In genomic region chr17:36132421-36132831, GRCh38 we compare ENCODE assay signal across 1 cellular context.
TF ChIP-seq lines count a peak whose summit lies in the region.

No MANE protein-coding gene starts in this region.

TF ChIP-seq in GM12878, 131 proteins besides CTCF, POLR2A, EP300 and RAD21 (continues in another document):
- TF ChIP-seq GATAD2B (conservative IDR thresholded peaks at IDR 0.05; ENCODE audit: low read depth) (0 out of 2 replicates have a peak, but pooled peaks have one; percentile 63), NR2C2 (IDR thresholded peaks at IDR 0.05; ENCODE audit: borderline replicate concordance, control insufficient read depth, insufficient read length, low read depth) (no peak), MTA2 (IDR thresholded peaks at IDR 0.05; ENCODE audit: low read depth) (no peak; the same call in 1 of the 2 replicates), ZNF384 (IDR thresholded peaks at IDR 0.05; ENCODE audit: borderline replicate concordance, low read depth, low read length) (no peak), ZNF592 (IDR thresholded peaks at IDR 0.05) (no peak), PML (IDR thresholded peaks at IDR 0.05; ENCODE audit: low read length) (no peak), SPI1 (IDR thresholded peaks at IDR 0.05; ENCODE audit: borderline replicate concordance, insufficient read depth, low read depth, low read length) (no peak), WRNIP1 (IDR thresholded peaks at IDR 0.05; ENCODE audit: borderline replicate concordance, low read depth, low read length) (no peak), MEF2A (IDR thresholded peaks at IDR 0.05; ENCODE audit: insufficient read depth, low read depth, low read length) (no peak), EGR1 (IDR thresholded peaks at IDR 0.05; ENCODE audit: borderline replicate concordance in 1 of 2, low read depth in 2 of 2, low read length in 2 of 2) (no peak), KLF5 (IDR thresholded peaks at IDR 0.05; ENCODE audit: partially characterized antibody) (no peak), SREBF2 (IDR thresholded peaks at IDR 0.05; ENCODE audit: low read length) (no peak), KDM1A (IDR thresholded peaks at IDR 0.05; ENCODE audit: borderline replicate concordance) (no peak), MYB (IDR thresholded peaks at IDR 0.05; ENCODE audit: borderline replicate concordance, low read depth, low read length) (no peak), ZSCAN29 (IDR thresholded peaks at IDR 0.05) (no peak), POLR2AphosphoS5 (IDR thresholded peaks at IDR 0.05; ENCODE audit: low read length) (no peak), ZNF622 (IDR thresholded peaks at IDR 0.05) (no peak), STAT1 (conservative IDR thresholded peaks at IDR 0.05) (no peak), FOS (IDR thresholded peaks at IDR 0.05; ENCODE audit: borderline replicate concordance, extremely low read depth, insufficient read length) (no peak), TCF3 (IDR thresholded peaks at IDR 0.05; ENCODE audit: borderline replicate concordance, insufficient read depth, low read depth, low read length) (no peak), BHLHE40 (IDR thresholded peaks at IDR 0.05; ENCODE audit: borderline replicate concordance in 1 of 2, low read depth in 2 of 2, low read length in 1 of 2) (peak in 1 of 2 experiments; percentile 36; a peak in 1 of 4 replicates), ZZZ3 (IDR thresholded peaks at IDR 0.05; ENCODE audit: control insufficient read depth, insufficient read length, low read depth) (no peak), NR2F1 (conservative IDR thresholded peaks at IDR 0.05) (peak; percentile 54; the same call in 1 of the 2 replicates), KAT2A (conservative IDR thresholded peaks at IDR 0.05; ENCODE audit: control insufficient read depth, low read depth, low read length) (no peak), JUND (IDR thresholded peaks at IDR 0.05; ENCODE audit: low read depth, low read length) (no peak), SREBF1 (IDR thresholded peaks at IDR 0.05; ENCODE audit: low read length) (no peak), CBX5 (IDR thresholded peaks at IDR 0.05; ENCODE audit: low read depth) (no peak), TBL1XR1 (IDR thresholded peaks at IDR 0.05; ENCODE audit: low read depth, low read length) (no peak), SKIL (IDR thresholded peaks at IDR 0.05; ENCODE audit: low read depth, poor library complexity, severe bottlenecking) (peak; percentile 39), USF2 (IDR thresholded peaks at IDR 0.05; ENCODE audit: borderline replicate concordance, low read depth, low read length) (no peak), RBBP5 (conservative IDR thresholded peaks at IDR 0.05) (no peak), ZNF687 (IDR thresholded peaks at IDR 0.05) (peak; percentile 75), PAX5 (IDR thresholded peaks at IDR 0.05; ENCODE audit: borderline replicate concordance, low read depth, low read length) (peak; percentile 74; the same call in 1 of the 2 replicates), HDGF (IDR thresholded peaks at IDR 0.05) (no peak), MTA3 (IDR thresholded peaks at IDR 0.05; ENCODE audit: borderline replicate concordance, low read length) (peak; percentile 28; the same call in 1 of the 2 replicates), YBX1 (IDR thresholded peaks at IDR 0.05) (no peak), NFXL1 (IDR thresholded peaks at IDR 0.05; ENCODE audit: borderline replicate concordance) (no peak), GABPA (IDR thresholded peaks at IDR 0.05; ENCODE audit: low read depth) (no peak), YY1 (IDR thresholded peaks at IDR 0.05; ENCODE audit: low read depth, low read length) (no peak)
- TF ChIP-seq, protein P1, sequence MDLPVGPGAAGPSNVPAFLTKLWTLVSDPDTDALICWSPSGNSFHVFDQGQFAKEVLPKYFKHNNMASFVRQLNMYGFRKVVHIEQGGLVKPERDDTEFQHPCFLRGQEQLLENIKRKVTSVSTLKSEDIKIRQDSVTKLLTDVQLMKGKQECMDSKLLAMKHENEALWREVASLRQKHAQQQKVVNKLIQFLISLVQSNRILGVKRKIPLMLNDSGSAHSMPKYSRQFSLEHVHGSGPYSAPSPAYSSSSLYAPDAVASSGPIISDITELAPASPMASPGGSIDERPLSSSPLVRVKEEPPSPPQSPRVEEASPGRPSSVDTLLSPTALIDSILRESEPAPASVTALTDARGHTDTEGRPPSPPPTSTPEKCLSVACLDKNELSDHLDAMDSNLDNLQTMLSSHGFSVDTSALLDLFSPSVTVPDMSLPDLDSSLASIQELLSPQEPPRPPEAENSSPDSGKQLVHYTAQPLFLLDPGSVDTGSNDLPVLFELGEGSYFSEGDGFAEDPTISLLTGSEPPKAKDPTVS (IDR thresholded peaks at IDR 0.05; ENCODE audit: low read depth, low read length): no peak
- TF ChIP-seq, protein P2, sequence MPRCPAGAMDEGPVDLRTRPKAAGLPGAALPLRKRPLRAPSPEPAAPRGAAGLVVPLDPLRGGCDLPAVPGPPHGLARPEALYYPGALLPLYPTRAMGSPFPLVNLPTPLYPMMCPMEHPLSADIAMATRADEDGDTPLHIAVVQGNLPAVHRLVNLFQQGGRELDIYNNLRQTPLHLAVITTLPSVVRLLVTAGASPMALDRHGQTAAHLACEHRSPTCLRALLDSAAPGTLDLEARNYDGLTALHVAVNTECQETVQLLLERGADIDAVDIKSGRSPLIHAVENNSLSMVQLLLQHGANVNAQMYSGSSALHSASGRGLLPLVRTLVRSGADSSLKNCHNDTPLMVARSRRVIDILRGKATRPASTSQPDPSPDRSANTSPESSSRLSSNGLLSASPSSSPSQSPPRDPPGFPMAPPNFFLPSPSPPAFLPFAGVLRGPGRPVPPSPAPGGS (IDR thresholded peaks at IDR 0.05; ENCODE audit: borderline replicate concordance, insufficient read depth, low read depth, low read length, poor library complexity, severe bottlenecking): no peak
- TF ChIP-seq, protein P3, sequence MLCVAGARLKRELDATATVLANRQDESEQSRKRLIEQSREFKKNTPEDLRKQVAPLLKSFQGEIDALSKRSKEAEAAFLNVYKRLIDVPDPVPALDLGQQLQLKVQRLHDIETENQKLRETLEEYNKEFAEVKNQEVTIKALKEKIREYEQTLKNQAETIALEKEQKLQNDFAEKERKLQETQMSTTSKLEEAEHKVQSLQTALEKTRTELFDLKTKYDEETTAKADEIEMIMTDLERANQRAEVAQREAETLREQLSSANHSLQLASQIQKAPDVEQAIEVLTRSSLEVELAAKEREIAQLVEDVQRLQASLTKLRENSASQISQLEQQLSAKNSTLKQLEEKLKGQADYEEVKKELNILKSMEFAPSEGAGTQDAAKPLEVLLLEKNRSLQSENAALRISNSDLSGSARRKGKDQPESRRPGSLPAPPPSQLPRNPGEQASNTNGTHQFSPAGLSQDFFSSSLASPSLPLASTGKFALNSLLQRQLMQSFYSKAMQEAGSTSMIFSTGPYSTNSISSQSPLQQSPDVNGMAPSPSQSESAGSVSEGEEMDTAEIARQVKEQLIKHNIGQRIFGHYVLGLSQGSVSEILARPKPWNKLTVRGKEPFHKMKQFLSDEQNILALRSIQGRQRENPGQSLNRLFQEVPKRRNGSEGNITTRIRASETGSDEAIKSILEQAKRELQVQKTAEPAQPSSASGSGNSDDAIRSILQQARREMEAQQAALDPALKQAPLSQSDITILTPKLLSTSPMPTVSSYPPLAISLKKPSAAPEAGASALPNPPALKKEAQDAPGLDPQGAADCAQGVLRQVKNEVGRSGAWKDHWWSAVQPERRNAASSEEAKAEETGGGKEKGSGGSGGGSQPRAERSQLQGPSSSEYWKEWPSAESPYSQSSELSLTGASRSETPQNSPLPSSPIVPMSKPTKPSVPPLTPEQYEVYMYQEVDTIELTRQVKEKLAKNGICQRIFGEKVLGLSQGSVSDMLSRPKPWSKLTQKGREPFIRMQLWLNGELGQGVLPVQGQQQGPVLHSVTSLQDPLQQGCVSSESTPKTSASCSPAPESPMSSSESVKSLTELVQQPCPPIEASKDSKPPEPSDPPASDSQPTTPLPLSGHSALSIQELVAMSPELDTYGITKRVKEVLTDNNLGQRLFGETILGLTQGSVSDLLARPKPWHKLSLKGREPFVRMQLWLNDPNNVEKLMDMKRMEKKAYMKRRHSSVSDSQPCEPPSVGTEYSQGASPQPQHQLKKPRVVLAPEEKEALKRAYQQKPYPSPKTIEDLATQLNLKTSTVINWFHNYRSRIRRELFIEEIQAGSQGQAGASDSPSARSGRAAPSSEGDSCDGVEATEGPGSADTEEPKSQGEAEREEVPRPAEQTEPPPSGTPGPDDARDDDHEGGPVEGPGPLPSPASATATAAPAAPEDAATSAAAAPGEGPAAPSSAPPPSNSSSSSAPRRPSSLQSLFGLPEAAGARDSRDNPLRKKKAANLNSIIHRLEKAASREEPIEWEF (IDR thresholded peaks at IDR 0.05; ENCODE audit: insufficient replicate concordance, low read depth, low read length): no peak
- TF ChIP-seq, protein P4, sequence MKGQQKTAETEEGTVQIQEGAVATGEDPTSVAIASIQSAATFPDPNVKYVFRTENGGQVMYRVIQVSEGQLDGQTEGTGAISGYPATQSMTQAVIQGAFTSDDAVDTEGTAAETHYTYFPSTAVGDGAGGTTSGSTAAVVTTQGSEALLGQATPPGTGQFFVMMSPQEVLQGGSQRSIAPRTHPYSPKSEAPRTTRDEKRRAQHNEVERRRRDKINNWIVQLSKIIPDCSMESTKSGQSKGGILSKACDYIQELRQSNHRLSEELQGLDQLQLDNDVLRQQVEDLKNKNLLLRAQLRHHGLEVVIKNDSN (IDR thresholded peaks at IDR 0.05; ENCODE audit: borderline replicate concordance, extremely low read length, insufficient read depth, low read depth, low read length): no peak
